Comparison of ENCODE assay signal across 16 cellular contexts in the genomic region with DNA sequence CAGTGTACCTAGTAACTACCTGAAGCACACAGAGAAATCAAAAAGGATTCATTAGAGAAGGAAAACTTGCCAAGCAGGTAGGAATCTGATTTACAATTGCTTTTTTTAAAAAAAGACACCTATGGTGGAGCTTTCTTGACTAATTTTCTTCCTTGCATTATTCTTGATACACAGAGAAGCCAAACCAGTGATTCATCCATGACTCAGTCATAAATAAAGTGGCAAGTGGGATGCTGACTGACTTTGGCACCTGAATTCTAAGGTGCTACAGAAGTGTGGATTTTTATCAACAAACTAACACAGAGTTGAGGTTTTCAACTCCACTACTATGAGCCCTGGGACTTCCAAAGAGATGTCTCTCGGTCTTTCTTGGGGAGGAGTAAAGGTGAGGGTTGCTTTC.
"Had no signal": no experiment of that assay in that cellular context is flagged by ENCODE, and none has a peak within 500 bp of the region (broad histone marks: within the 10 kb centered on the region; RNA-seq: fewer than 3 reads in every experiment).

No MANE protein-coding gene starts in this region.

- H3K4me3 Mint-ChIP-seq: activated CD4-positive, alpha-beta T cell treated with anti-CD3 and anti-CD28 coated beads, Interleukin-2, amount 10 ng/mL, durations not matched to agents 7 days and 5 days; activated naive CD4-positive, alpha-beta T cell treated with anti-CD3 and anti-CD28 coated beads, Interleukin-2, amount 10 ng/mL, durations not matched to agents 7 days and 5 days; activated T-helper 17 cell treated with anti-CD3 and anti-CD28 coated beads, Interleukin-2, amount 50 U/mL, for 72 hours; central memory CD8-positive, alpha-beta T cell; dendritic cell treated with granulocyte-macrophage colony-stimulating factor and Interleukin-4, amounts not matched to agents 40 ng/mL and 50 ng/mL, for 4 days; nephron progenitor cell; T-helper 1 cell treated with Interleukin-12 subunit alpha and Interleukin-12 subunit beta and Interleukin-4 antibody, amounts not matched to agents 30 μg/mL and 1 μg/mL, for 36 hours had no signal

- H3K4me3 ChIP-seq: left ventricle myocardium inferior, transverse colon had no signal

- H3K27me3 ChIP-seq: transverse colon had no signal

- ATAC-seq: activated T-helper 17 cell treated with anti-CD3 and anti-CD28 coated beads, Interleukin-2, amount 50 U/mL, for 72 hours had no signal

- H3K27me3 Mint-ChIP-seq: activated CD4-positive, alpha-beta T cell treated with anti-CD3 and anti-CD28 coated beads, Interleukin-2, amount 10 ng/mL, durations not matched to agents 7 days and 5 days had no signal

- H3K4me1 Mint-ChIP-seq: activated CD4-positive, alpha-beta T cell treated with anti-CD3 and anti-CD28 coated beads, Interleukin-2, amount 10 ng/mL, durations not matched to agents 7 days and 5 days; activated naive CD4-positive, alpha-beta T cell treated with anti-CD3 and anti-CD28 coated beads, Interleukin-2, amount 10 ng/mL, durations not matched to agents 7 days and 5 days; activated T-helper 17 cell treated with anti-CD3 and anti-CD28 coated beads, Interleukin-2, amount 50 U/mL, for 72 hours; central memory CD8-positive, alpha-beta T cell had no signal

- H3K4me1 ChIP-seq: left ventricle myocardium inferior, transverse colon had no signal

- H3K36me3 ChIP-seq: left ventricle myocardium inferior, transverse colon had no signal

- H3K9me3 Mint-ChIP-seq: activated CD4-positive, alpha-beta T cell treated with anti-CD3 and anti-CD28 coated beads, Interleukin-2, amount 10 ng/mL, durations not matched to agents 7 days and 5 days; dendritic cell treated with granulocyte-macrophage colony-stimulating factor and Interleukin-4, amounts not matched to agents 40 ng/mL and 50 ng/mL, for 4 days; T-helper 1 cell treated with Interleukin-12 subunit alpha and Interleukin-12 subunit beta and Interleukin-4 antibody, amounts not matched to agents 30 μg/mL and 1 μg/mL, for 36 hours had no signal

- H3K27ac ChIP-seq: left ventricle myocardium inferior, transverse colon had no signal

- H3K27ac Mint-ChIP-seq: activated CD4-positive, alpha-beta T cell treated with anti-CD3 and anti-CD28 coated beads, Interleukin-2, amount 10 ng/mL, durations not matched to agents 7 days and 5 days; activated naive CD4-positive, alpha-beta T cell treated with anti-CD3 and anti-CD28 coated beads, Interleukin-2, amount 10 ng/mL, durations not matched to agents 7 days and 5 days; activated T-helper 17 cell treated with anti-CD3 and anti-CD28 coated beads, Interleukin-2, amount 50 U/mL, for 72 hours; dendritic cell treated with granulocyte-macrophage colony-stimulating factor and Interleukin-4, amounts not matched to agents 40 ng/mL and 50 ng/mL, for 4 days; nephron progenitor cell; T-helper 1 cell treated with Interleukin-12 subunit alpha and Interleukin-12 subunit beta and Interleukin-4 antibody, amounts not matched to agents 30 μg/mL and 1 μg/mL, for 36 hours had no signal

- H3K36me3 Mint-ChIP-seq: activated naive CD4-positive, alpha-beta T cell treated with anti-CD3 and anti-CD28 coated beads, Interleukin-2, amount 10 ng/mL, durations not matched to agents 7 days and 5 days had no signal

- DNase-seq: activated CD4-positive, alpha-beta T cell treated with anti-CD3 and anti-CD28 coated beads, Interleukin-2, amount 10 ng/mL, durations not matched to agents 7 days and 5 days; activated CD4-positive, CD25-positive, alpha-beta regulatory T cell; activated naive CD4-positive, alpha-beta T cell treated with anti-CD3 and anti-CD28 coated beads, Interleukin-2, amount 10 ng/mL, durations not matched to agents 7 days and 5 days; activated T-cell treated with anti-CD3 and anti-CD28 coated beads for 4 hours; erythroblast; glutamatergic neuron; left ventricle myocardium inferior; nephron progenitor cell; stimulated activated CD4-positive, alpha-beta T cell treated with anti-CD3 and anti-CD28 coated beads, Interleukin-12 subunit alpha, Interleukin-12 subunit beta, amount 100 ng/mL, for 4 hours; stimulated activated naive CD4-positive, alpha-beta T cell; substantia nigra; transverse colon had no signal
